Comparison of ENCODE assay signal across 10 cellular contexts in the genomic region with DNA sequence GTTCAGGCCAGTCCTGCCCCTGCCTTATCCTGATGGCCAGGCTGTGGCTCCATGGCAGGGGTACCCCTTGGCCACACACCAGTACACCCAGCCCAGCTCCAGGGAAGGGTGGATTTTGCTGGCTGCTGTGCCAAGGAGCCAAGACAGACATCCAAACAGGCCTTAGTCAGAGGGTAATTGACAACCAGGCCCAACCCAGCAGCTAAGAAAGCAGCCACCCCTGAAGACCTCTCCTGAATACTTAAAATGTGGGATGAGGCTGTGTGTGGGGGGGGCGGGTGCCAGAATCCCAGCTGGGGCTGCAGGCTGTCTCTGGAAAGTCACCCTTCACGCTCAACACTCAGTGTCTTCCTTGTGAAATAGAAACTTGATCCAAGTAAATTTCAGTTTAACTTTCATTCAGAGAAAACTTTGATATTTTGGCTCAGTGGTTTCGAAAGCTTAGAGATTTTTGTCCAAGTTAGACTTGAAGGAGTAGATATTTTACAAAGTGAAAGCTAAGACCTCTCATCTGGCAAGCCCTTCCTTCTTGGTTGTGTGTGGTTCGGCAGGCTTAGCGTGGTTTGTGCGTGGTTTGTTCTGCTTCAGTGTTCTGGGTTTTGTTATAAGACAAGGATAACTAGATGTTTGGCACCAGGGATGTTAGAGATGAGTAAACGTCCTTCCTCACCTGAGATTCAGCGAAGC. TPM values are rescaled to one million over a fixed set of nuclear protein-coding genes. Genes with fewer than 3 reads are reported as not detected.
DNase-seq lines count a peak whose midpoint lies in the region; ATAC-seq and TF ChIP-seq lines count a peak whose summit lies in the region.
"Had no signal": no experiment of that assay in that cellular context is flagged by ENCODE, and none has a peak within 500 bp of the region (broad histone marks: within the 10 kb centered on the region; RNA-seq: fewer than 3 reads in every experiment).

No MANE protein-coding gene starts in this region.

- H3K27me3 Mint-ChIP-seq in activated B cell treated with CpG ODN at 0.5 μM for 24 hours, result peaks cover 30% of the 10 kb centered on the region

- H3K4me3 Mint-ChIP-seq in activated B cell treated with CpG ODN at 0.5 μM for 24 hours, result peak overlapping the region; percentile 48

- H3K36me3 Mint-ChIP-seq in activated B cell treated with CpG ODN at 0.5 μM for 24 hours (ENCODE audit: low read depth), result no peaks in the 10 kb centered on the region

- DNase-seq in 8988T (peak; percentile 24), activated B cell treated with CpG ODN at 0.5 μM for 24 hours (no peak), medulla oblongata (ENCODE audit: extremely low spot score) (peak; percentile 36), NOMO-1 treated with DMSO at 0.1 percent for 48 hours (lab: John Stamatoyannopoulos, UW; ENCODE audit: unreplicated experiment) (no peak)
- DNase-seq in stimulated activated CD4-positive, alpha-beta T cell treated with anti-CD3 and anti-CD28 coated beads, Interleukin-4, amount 100 ng/mL, for 24 hours, result no peak
- DNase-seq: activated CD4-positive, alpha-beta T cell treated with anti-CD3 and anti-CD28 coated beads for 4 hours; NCI-H146 had no signal

- peak overlapping the region; percentile 15 for H3K4me3 ChIP-seq in GM12875 (ENCODE audit: low read depth, low read length)

- POLR2A ChIA-PET in activated B cell treated with CpG ODN at 0.5 μM for 24 hours (lab: Charles Lee), result no interaction called here

- H3K4me1 Mint-ChIP-seq in activated B cell treated with CpG ODN at 0.5 μM for 24 hours, result peaks cover 66% of the 10 kb centered on the region

- H3K9me3 Mint-ChIP-seq in activated B cell treated with CpG ODN at 0.5 μM for 24 hours, result no peaks in the 10 kb centered on the region

- intact Hi-C loops in activated B cell treated with CpG ODN at 0.5 μM for 24 hours (cut with micrococcal nuclease), result no loop called here

- ATAC-seq in activated B cell treated with CpG ODN at 0.5 μM for 24 hours (ENCODE audit: low read depth) (no peak), GM18907 (IDR thresholded peaks at IDR 0.05; ENCODE audit: unreplicated experiment) (no peak), HG03439 (IDR thresholded peaks at IDR 0.05; ENCODE audit: unreplicated experiment) (no peak)

- TF ChIP-seq CTCF in GM12875 (IDR thresholded peaks at IDR 0.05; ENCODE audit: borderline replicate concordance, insufficient read depth, low read depth, low read length), result no peak
- no peak for TF ChIP-seq CTCF in activated B cell treated with CpG ODN at 0.5 μM for 24 hours (IDR thresholded peaks at IDR 0.05)

- CTCF ChIA-PET in activated B cell treated with CpG ODN at 0.5 μM for 24 hours (lab: Charles Lee), result no interaction called here

- H3K27ac Mint-ChIP-seq in activated B cell treated with CpG ODN at 0.5 μM for 24 hours, result no peak overlapping the region

RNA-seq across cellular contexts. Expression of gene PAPLN, which starts 5.1 kb away (rescaled TPM):
- total RNA-seq in activated B cell treated with CpG ODN at 0.5 μM for 24 hours, result 0.42 and 0.46 TPM in 2 replicates

Comparison
In these comparisons a context has a peak if more than half of its experiments do, and no peak if none do; other contexts are left out.
1. DNase-seq: peak in 8988T (single experiment) and medulla oblongata (single experiment); none in activated B cell treated with CpG ODN at 0.5 μM for 24 hours (single experiment), NOMO-1 treated with DMSO at 0.1 percent for 48 hours (single experiment) and stimulated activated CD4-positive, alpha-beta T cell treated with anti-CD3 and anti-CD28 coated beads, Interleukin-4, amount 100 ng/mL, for 24 hours (single experiment).